ENCODE assay signal across 9 cellular contexts in genomic region chrX:13263560-13264251, GRCh38. TPM values are rescaled to one million over a fixed set of nuclear protein-coding genes. Genes with fewer than 3 reads are reported as not detected.
DNase-seq lines count a peak whose midpoint lies in the region; ATAC-seq and TF ChIP-seq lines count a peak whose summit lies in the region.
"Had no signal": no experiment of that assay in that cellular context is flagged by ENCODE, and none has a peak within 500 bp of the region (broad histone marks: within the 10 kb centered on the region; RNA-seq: fewer than 3 reads in every experiment).

No MANE protein-coding gene starts in this region.

- no peaks in the 10 kb centered on the region for H3K27me3 ChIP-seq in hepatocyte
- no peaks in the 10 kb centered on the region for H3K27me3 ChIP-seq in BE2C

- H3K4me3 ChIP-seq in hepatocyte (no peak overlapping the region), BE2C (ENCODE audit: low read depth, low read length) (no peak overlapping the region)

- POLR2A ChIA-PET in WTC11 (lab: Charles Lee): no interaction called here

- H3K27me3 Mint-ChIP-seq in WTC11 (ENCODE audit: low read depth): no peaks in the 10 kb centered on the region

- H3K27ac Mint-ChIP-seq in WTC11: 0 out of 2 replicates have a peak overlapping the region, but pooled peaks have one; percentile 43

- H3K79me2 ChIP-seq in hepatocyte: no peaks in the 10 kb centered on the region

- H3K36me3 Mint-ChIP-seq in WTC11: no peaks in the 10 kb centered on the region

- H4K20me1 ChIP-seq in hepatocyte (ENCODE audit: insufficient read depth, poor library complexity, severe bottlenecking): no peaks in the 10 kb centered on the region

- no peaks in the 10 kb centered on the region for H3K4me1 ChIP-seq in hepatocyte (ENCODE audit: insufficient read depth)
- H3K4me1 ChIP-seq in BE2C: no peaks in the 10 kb centered on the region

- H3K9me3 ChIP-seq in hepatocyte (ENCODE audit: low read depth) (no peaks in the 10 kb centered on the region), BE2C (no peaks in the 10 kb centered on the region)

- ATAC-seq in GM19452 (IDR thresholded peaks at IDR 0.05; ENCODE audit: unreplicated experiment) (peak; percentile 83), HG02884 (IDR thresholded peaks at IDR 0.05; ENCODE audit: unreplicated experiment) (peak; percentile 81), WTC11 (no peak), Right ventricle myocardium superior (ENCODE audit: poor library complexity) (no peak)

- no peaks in the 10 kb centered on the region for H3K4me1 Mint-ChIP-seq in WTC11

- over 99% methylated on average over 6 of the region's 6 CpGs for WGBS in hepatocyte (ENCODE audit: low lambda C conversion rate, missing lambda C conversion rate)

- no peak overlapping the region for H2AFZ ChIP-seq in hepatocyte

- peak; percentile 19 for DNase-seq in GM13976 (ENCODE audit: low spot score)
- DNase-seq in WTC11 (ENCODE audit: low spot score): no peak
- DNase-seq in 8988T: no peak
- DNase-seq in hepatocyte (ENCODE audit: low spot score): no peak
- DNase-seq in BE2C: no peak
- DNase-seq in Right ventricle myocardium superior: no peak

- no peak overlapping the region for H3K4me2 ChIP-seq in hepatocyte

- H3K36me3 ChIP-seq in hepatocyte (replicated peaks; ENCODE audit: insufficient read depth, low read depth) (no peaks in the 10 kb centered on the region), BE2C (no peaks in the 10 kb centered on the region)

- intact Hi-C loops in Right ventricle myocardium superior (cut with DNase I): no loop called here

- no peak overlapping the region for H3K27ac ChIP-seq in hepatocyte

- no peaks in the 10 kb centered on the region for H3K9me3 Mint-ChIP-seq in WTC11

- H3K9me2 ChIP-seq in hepatocyte (replicated peaks; ENCODE audit: insufficient read depth): no peaks in the 10 kb centered on the region

- in situ Hi-C loops in GM13976 (cut with MboI; ENCODE audit: low sequenced_read_pairs, unreplicated experiment): loop anchor here (10.0 to 25.0 kb wide), 2 partner anchors 201 to 276 kb away; partner anchors contain the start of gene TMSB4X

- no peak overlapping the region for H3K4me3 Mint-ChIP-seq in WTC11

- no peak for TF ChIP-seq CTCF in GM13976 (IDR thresholded peaks at IDR 0.05; ENCODE audit: borderline replicate concordance, control extremely low read depth, extremely low read depth, insufficient read depth, missing control alignments)
- no peak for TF ChIP-seq CTCF in WTC11 (IDR thresholded peaks at IDR 0.05)
- TF ChIP-seq CTCF in hepatocyte (IDR thresholded peaks at IDR 0.05; ENCODE audit: poor library complexity): no peak
- no peak for TF ChIP-seq CTCF in BE2C (IDR thresholded peaks at IDR 0.05; ENCODE audit: low read depth, low read length)

- CTCF ChIA-PET in WTC11 (lab: Charles Lee): no interaction called here

TF ChIP-seq in WTC11, 78 proteins besides CTCF, POLR2A, EP300 and RAD21 (continues in another document):
- TF ChIP-seq PREB (CRISPR knock-in tag; IDR thresholded peaks at IDR 0.05; ENCODE audit: borderline replicate concordance) (no peak), MYBL2 (CRISPR knock-in tag; IDR thresholded peaks at IDR 0.05) (no peak), JAZF1 (CRISPR knock-in tag; IDR thresholded peaks at IDR 0.05) (no peak), PRRX2 (CRISPR knock-in tag; IDR thresholded peaks at IDR 0.05) (no peak), HMGA2 (CRISPR knock-in tag; IDR thresholded peaks at IDR 0.05) (no peak), SOX15 (CRISPR knock-in tag; IDR thresholded peaks at IDR 0.05) (no peak), ZNF532 (CRISPR knock-in tag; IDR thresholded peaks at IDR 0.05; ENCODE audit: borderline replicate concordance) (no peak), E2F5 (CRISPR knock-in tag; IDR thresholded peaks at IDR 0.05) (no peak), ELF4 (CRISPR knock-in tag; IDR thresholded peaks at IDR 0.05; ENCODE audit: low read depth) (no peak), ARID4B (CRISPR knock-in tag; IDR thresholded peaks at IDR 0.05; ENCODE audit: borderline replicate concordance) (no peak), USF2 (CRISPR knock-in tag; IDR thresholded peaks at IDR 0.05) (no peak), RELA (CRISPR knock-in tag; IDR thresholded peaks at IDR 0.05; ENCODE audit: borderline replicate concordance) (no peak), FOXK1 (CRISPR knock-in tag; IDR thresholded peaks at IDR 0.05) (no peak)

RNA-seq across cellular contexts. Expression of gene ATXN3L, which starts 56.1 kb away (rescaled TPM):
- total RNA-seq in WTC11 (2021) (not detected in 3 replicates), hepatocyte (not detected in 2 replicates), Right ventricle myocardium superior (not detected)
- polyA plus RNA-seq in hepatocyte: not detected in 2 replicates
- not detected for polyA plus RNA-seq in BE2C (2012; ENCODE audit: insufficient read depth, insufficient read length, low read depth)
- total RNA-seq: temporal lobe had no signal

Comparison
In these comparisons a context has a peak if more than half of its experiments do, and no peak if none do; other contexts are left out.
1. ATAC-seq: peak in GM19452 (single experiment) and HG02884 (single experiment); none in WTC11 (single experiment) and Right ventricle myocardium superior (single experiment).